ENCODE assay signal across 8 cellular contexts in the genomic region with DNA sequence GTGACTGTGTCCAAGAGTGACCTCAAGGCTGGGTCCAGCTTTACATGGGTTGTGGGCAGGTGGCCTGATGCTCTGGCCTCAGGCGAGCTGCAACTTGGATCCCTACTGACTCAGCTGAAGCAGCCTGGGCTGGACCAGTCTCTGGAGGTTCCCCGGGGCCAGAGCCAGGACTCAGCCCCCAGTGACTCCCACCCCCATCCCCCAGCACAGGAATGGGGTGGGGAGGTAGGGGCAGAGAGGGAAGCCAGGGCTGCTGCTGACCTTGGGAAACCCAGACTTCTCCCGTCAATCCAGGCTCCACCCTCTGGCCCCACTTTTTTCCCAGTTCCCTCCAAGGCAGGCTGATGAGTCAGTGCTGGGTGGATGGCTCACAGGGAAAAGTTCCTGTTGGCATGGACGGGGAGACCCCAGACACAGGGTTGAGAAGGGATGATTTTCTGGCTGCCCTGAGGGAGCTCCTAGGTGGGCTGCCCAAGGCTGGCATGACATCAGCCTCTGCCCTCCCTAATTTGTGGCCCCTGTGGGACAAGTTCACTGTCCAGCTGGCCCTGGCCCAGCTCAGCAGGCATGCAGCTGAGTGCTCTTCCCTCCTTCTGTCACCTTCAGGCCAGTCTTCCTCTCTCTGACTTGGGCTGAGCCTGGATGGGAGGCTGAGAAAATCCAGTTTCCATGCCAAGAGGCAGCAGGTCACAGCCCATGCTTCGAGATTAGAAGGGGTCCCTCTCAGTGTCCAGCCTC. TPM values are rescaled to one million over a fixed set of nuclear protein-coding genes. Genes with fewer than 3 reads are reported as not detected.
A peak's percentile ranks its signal among the peaks of the same experiment; 100 is the strongest.
DNase-seq lines count a peak whose midpoint lies in the region; ATAC-seq, FAIRE-seq and TF ChIP-seq lines count a peak whose summit lies in the region.

No MANE protein-coding gene starts in this region.

- peaks cover 27% of the 10 kb centered on the region for H3K79me2 ChIP-seq in trophoblast cell (ENCODE audit: control insufficient read depth, insufficient read depth, low read length, poor library complexity)

- peak overlapping the region; percentile 75 for H4K8ac ChIP-seq in trophoblast cell (ENCODE audit: low read depth, low read length)

- H4K91ac ChIP-seq in trophoblast cell (ENCODE audit: low read depth, low read length): peak overlapping the region; percentile 97

- DNase-seq in C1 segment of cervical spinal cord (lab: John Stamatoyannopoulos, UW): peak in 9 of 14 donors; percentile 25 to 85 (median 42)
- no peak for DNase-seq in HFF-Myc (ENCODE audit: extremely low read depth, low read depth)
- DNase-seq in activated CD8-positive, alpha-beta memory T cell treated with anti-CD3 and anti-CD28 coated beads, Interleukin-2, amount 50 U/mL, for 48 hours: peak; percentile 57
- DNase-seq in glomerular visceral epithelial cell (ENCODE audit: extremely low spot score): peak; percentile 87
- DNase-seq in trophoblast cell: peak; percentile 47 to 58
- DNase-seq in frontal cortex (ENCODE audit: low spot score in 2 of 2): no peak

- H3K36me3 ChIP-seq in trophoblast cell (ENCODE audit: control insufficient read depth in 1 of 2, insufficient read depth in 2 of 2, low read length in 2 of 2): peaks cover 51 to 54% of the 10 kb centered on the region in 2 experiments

- H2BK120ac ChIP-seq in trophoblast cell (ENCODE audit: insufficient read depth, low read length, poor library complexity): peak overlapping the region; percentile 95

- FAIRE-seq in frontal cortex (lab: Jason Lieb, UNC): no peak

- H2BK5ac ChIP-seq in trophoblast cell (ENCODE audit: low read depth, low read length, poor library complexity): peak overlapping the region; percentile 81

- peak overlapping the region; percentile 78 for H3K4me2 ChIP-seq in trophoblast cell (ENCODE audit: low read length)

- peak overlapping the region; percentile 38 for H3K9ac ChIP-seq in trophoblast cell (ENCODE audit: low read length)

- peak overlapping the region; percentile 94 for H3K27ac ChIP-seq in trophoblast cell (ENCODE audit: low read depth, low read length)

- H3K18ac ChIP-seq in trophoblast cell (ENCODE audit: low read length): peak overlapping the region; percentile 76

- H3K14ac ChIP-seq in trophoblast cell (ENCODE audit: low read length): peak overlapping the region; percentile 93

- H3K23ac ChIP-seq in trophoblast cell (ENCODE audit: low read length): no peak overlapping the region

- peak overlapping the region; percentile 21 for H2AFZ ChIP-seq in trophoblast cell (ENCODE audit: insufficient read depth, low read length, poor library complexity)

- peak overlapping the region; percentile 76 for H4K12ac ChIP-seq in trophoblast cell (ENCODE audit: low read depth, low read length)

- no peak for TF ChIP-seq CTCF in HFF-Myc (IDR thresholded peaks at IDR 0.05; ENCODE audit: low read depth, low read length, missing control alignments)

- peak overlapping the region; percentile 80 for H3K4me3 ChIP-seq in HFF-Myc (replicated peaks; ENCODE audit: low read depth, low read length)
- peak overlapping the region; percentile 25 for H3K4me3 ChIP-seq in trophoblast cell (ENCODE audit: low read depth, low read length)

- peak overlapping the region; percentile 30 for H3K4ac ChIP-seq in trophoblast cell (ENCODE audit: low read depth, low read length)

- no CpG with 5 or more reads among the region's 5 CpGs for WGBS in trophoblast cell (ENCODE audit: extremely low coverage, insufficient coverage, insufficient read length)

- peaks cover 60 to 69% of the 10 kb centered on the region in 2 experiments for H3K4me1 ChIP-seq in trophoblast cell (ENCODE audit: control insufficient read depth in 1 of 2, insufficient read depth in 2 of 2, low read length in 2 of 2)

- no peaks in the 10 kb centered on the region for H3K9me3 ChIP-seq in trophoblast cell (ENCODE audit: insufficient read depth, low read depth, low read length)

- H2AK5ac ChIP-seq in trophoblast cell (ENCODE audit: low read length): peak overlapping the region; percentile 81

- H2BK12ac ChIP-seq in trophoblast cell (ENCODE audit: low read length): peak overlapping the region; percentile 89

- H3K79me1 ChIP-seq in trophoblast cell (ENCODE audit: low read length): peaks cover 51% of the 10 kb centered on the region

- ATAC-seq in HG03108 (IDR thresholded peaks at IDR 0.05; ENCODE audit: unreplicated experiment) (no peak), HG03439 (IDR thresholded peaks at IDR 0.05; ENCODE audit: unreplicated experiment) (no peak)

- H3K27me3 ChIP-seq in trophoblast cell (ENCODE audit: insufficient read depth, low read length): no peaks in the 10 kb centered on the region

RNA-seq across cellular contexts. Expression of gene ZC3H12A, which starts 2.2 kb away (rescaled TPM):
- polyA plus RNA-seq in trophoblast cell (2013): 9.4 and 9.6 TPM in 2 replicates
- 0.41 TPM for total RNA-seq in frontal cortex

RNA-seq across cellular contexts. Expression of gene MEAF6, which starts 37.9 kb away (rescaled TPM):
- 29.0 and 30.8 TPM in 2 replicates for polyA plus RNA-seq in trophoblast cell (2013)
- total RNA-seq in frontal cortex: 147 TPM

Comparison
In these comparisons a context has a peak if more than half of its experiments do, and no peak if none do; other contexts are left out.
1. DNase-seq: peak in C1 segment of cervical spinal cord (9 of 14), activated CD8-positive, alpha-beta memory T cell treated with anti-CD3 and anti-CD28 coated beads, Interleukin-2, amount 50 U/mL, for 48 hours (single experiment), glomerular visceral epithelial cell (single experiment) and trophoblast cell (2 of 2); none in HFF-Myc (single experiment) and frontal cortex (0 of 2).